Comparison of ENCODE assay signal across 8 cellular contexts in genomic region chr1:157193702-157194391, GRCh38. TPM values are rescaled to one million over a fixed set of nuclear protein-coding genes. Genes with fewer than 3 reads are reported as not detected.
DNase-seq lines count a peak whose midpoint lies in the region; ATAC-seq and TF ChIP-seq lines count a peak whose summit lies in the region.

No MANE protein-coding gene starts in this region.

- no peak for TF ChIP-seq POLR2A in HCT116 (IDR thresholded peaks at IDR 0.05; ENCODE audit: borderline replicate concordance, extremely low read depth, insufficient read depth, insufficient read length)

- H3K27ac Mint-ChIP-seq in CD14-positive monocyte (peak overlapping the region in 1 of 7 donors; percentile 50), neural crest cell (ENCODE audit: unreplicated experiment) (no peak overlapping the region)

- no peak overlapping the region for H3K9ac ChIP-seq in HCT116 (ENCODE audit: low read length)

- ATAC-seq in HCT116: peak; percentile 75
- peak; percentile 24 for ATAC-seq in esophagus mucosa
- peak; percentile 39 for ATAC-seq in upper lobe of right lung
- no peak for ATAC-seq in GM18502 (IDR thresholded peaks at IDR 0.05; ENCODE audit: poor library complexity, unreplicated experiment)

- no peaks in the 10 kb centered on the region for H3K9me2 ChIP-seq in HCT116 (ENCODE audit: insufficient read depth)

- RAD21 ChIA-PET in HCT116 (lab: Charles Lee; ENCODE audit: low non-redundant PET in 1 of 2, low total read pairs in 2 of 2, uncharacterized antibody in 2 of 2, unreplicated experiment in 2 of 2): no interaction called here

- H3K4me2 ChIP-seq in HCT116 (ENCODE audit: low read length): peak overlapping the region; percentile 29; the same call in 1 of the 2 replicates

- H3K4me1 ChIP-seq in HCT116 (ENCODE audit: control insufficient read depth in 1 of 2, insufficient read depth in 2 of 2, low read length in 2 of 2): peaks cover 0 to 5% of the 10 kb centered on the region in 2 experiments; a peak in 1 of 4 replicates
- H3K4me1 ChIP-seq in upper lobe of right lung: no peaks in the 10 kb centered on the region

- POLR2A ChIA-PET in HCT116 (lab: Charles Lee): no interaction called here

- H3K4me3 ChIP-seq in HCT116 (replicated peaks in 1 of 2; ENCODE audit: low read depth in 1 of 2, low read length in 2 of 2) (no peak overlapping the region), upper lobe of right lung (no peak overlapping the region)

- peak overlapping the region in 1 of 2 donors; percentile 69 for H3K4me3 Mint-ChIP-seq in CD14-positive monocyte
- H3K4me3 Mint-ChIP-seq in neural crest cell: no peak overlapping the region

- H3K27me3 ChIP-seq in HCT116 (ENCODE audit: insufficient read depth, low read length): no peaks in the 10 kb centered on the region
- H3K27me3 ChIP-seq in upper lobe of right lung: peaks cover 25% of the 10 kb centered on the region

- H3K9me3 ChIP-seq in HCT116 (ENCODE audit: control insufficient read depth in 1 of 2, insufficient read depth in 1 of 2, low read depth in 1 of 2, low read length in 2 of 2): no peaks in the 10 kb centered on the region
- no peaks in the 10 kb centered on the region for H3K9me3 ChIP-seq in upper lobe of right lung

- H3K4me1 Mint-ChIP-seq in CD14-positive monocyte: peaks cover 6% of the 10 kb centered on the region
- H3K4me1 Mint-ChIP-seq in neural crest cell: peaks cover 3% of the 10 kb centered on the region

- H4K20me1 ChIP-seq in HCT116 (ENCODE audit: insufficient read depth): no peaks in the 10 kb centered on the region

- H3K79me2 ChIP-seq in HCT116 (ENCODE audit: insufficient read depth, low read length): no peaks in the 10 kb centered on the region

- H3K9me3 Mint-ChIP-seq in CD14-positive monocyte (peaks cover 0 to 3% (median 0%) of the 10 kb centered on the region in 7 donors), neural crest cell (no peaks in the 10 kb centered on the region)

- CTCF ChIA-PET in HCT116 (lab: Charles Lee): interaction anchor here (0.8 to 1.4 kb wide), 3 partner anchors 9 to 312 kb away, joined by 3 to 4 read pairs (median 4); no protein-coding TSS in a partner anchor

- DNase-seq in CD14-positive monocyte (ENCODE audit: low spot score) (no peak), HCT116 (ENCODE audit: low read depth, low spot score) (peak; percentile 57), NCI-H526 (lab: John Stamatoyannopoulos, UW) (peak; percentile 74 to 95), neural crest cell (ENCODE audit: low read depth, low spot score) (peak; percentile 89), upper lobe of right lung (peak; percentile 82)
- peak; percentile 73 to 81 for DNase-seq in activated CD4-positive, alpha-beta T cell treated with anti-CD3 and anti-CD28 coated beads, Interleukin-2, amount 50 U/mL, for 48 hours

- peak; percentile 73 for TF ChIP-seq CTCF in CD14-positive monocyte (IDR thresholded peaks at IDR 0.05)
- peak; percentile 67 to 84 (median 75); a peak in 5 of 6 replicates for TF ChIP-seq CTCF in HCT116 (IDR thresholded peaks at IDR 0.05 in 2 of 3, conservative IDR thresholded peaks at IDR 0.05 in 1 of 3; ENCODE audit: borderline replicate concordance in 1 of 3, insufficient read depth in 1 of 3, low read depth in 2 of 3, low read length in 2 of 3)
- TF ChIP-seq CTCF in neural crest cell (conservative IDR thresholded peaks at IDR 0.05): peak; percentile 84
- TF ChIP-seq CTCF in upper lobe of right lung (IDR thresholded peaks at IDR 0.05): peak; percentile 65

- H2AFZ ChIP-seq in HCT116 (ENCODE audit: low read depth, low read length, poor library complexity, severe bottlenecking): peak overlapping the region; percentile 37

- TF ChIP-seq RAD21 in HCT116 (IDR thresholded peaks at IDR 0.05; ENCODE audit: low read depth): peak; percentile 62

- H3K36me3 ChIP-seq in HCT116 (ENCODE audit: control insufficient read depth in 1 of 2, insufficient read depth in 2 of 2, low read length in 2 of 2): no peaks in the 10 kb centered on the region
- H3K36me3 ChIP-seq in upper lobe of right lung: no peaks in the 10 kb centered on the region

- H3K27me3 Mint-ChIP-seq in CD14-positive monocyte (ENCODE audit: low read depth in 3 of 3): peaks cover 27 to 44% (median 29%) of the 10 kb centered on the region in 3 donors
- peaks cover 6% of the 10 kb centered on the region for H3K27me3 Mint-ChIP-seq in neural crest cell (ENCODE audit: low read depth)

- H3K36me3 Mint-ChIP-seq in CD14-positive monocyte (peaks cover 0 to 1% of the 10 kb centered on the region in 2 donors), neural crest cell (ENCODE audit: low read depth) (no peaks in the 10 kb centered on the region)

- no TSS peak for BruUV-seq in HCT116 (replicated peaks; lab: Mats Ljungman, UMichigan)

- intact Hi-C loops in CD14-positive monocyte (cut with micrococcal nuclease): loop anchor here (2.0 to 10.0 kb wide), 2 partner anchors 171 to 295 kb away; no protein-coding TSS in a partner anchor
- intact Hi-C loops in HCT116 (cut with micrococcal nuclease): loop anchor here (1.0 to 10.0 kb wide), 4 partner anchors 183 to 931 kb away; a partner anchor contains a TSS
- intact Hi-C loops in upper lobe of right lung (cut with DNase I): no loop called here

- H3K27ac ChIP-seq in HCT116 (ENCODE audit: low read depth, low read length) (no peak overlapping the region), upper lobe of right lung (no peak overlapping the region)

TF ChIP-seq in HCT116, 20 proteins besides CTCF, POLR2A, EP300 and RAD21:
- no peak for TF ChIP-seq EZH2 (IDR thresholded peaks at IDR 0.05)
- no peak for TF ChIP-seq JUND (IDR thresholded peaks at IDR 0.05)
- TF ChIP-seq ZBTB33 (IDR thresholded peaks at IDR 0.05; ENCODE audit: extremely low read depth, insufficient replicate concordance, low read length): no peak
- no peak for TF ChIP-seq ELF1 (IDR thresholded peaks at IDR 0.05; ENCODE audit: borderline replicate concordance, low read depth)
- TF ChIP-seq EZH2phosphoT487 (IDR thresholded peaks at IDR 0.05; ENCODE audit: borderline replicate concordance): no peak
- no peak for TF ChIP-seq SP1 (IDR thresholded peaks at IDR 0.05; ENCODE audit: low read depth)
- no peak for TF ChIP-seq CEBPB (IDR thresholded peaks at IDR 0.05; ENCODE audit: low read depth)

RNA-seq across cellular contexts. Expression of gene ETV3, which starts 55.7 kb away (rescaled TPM):
- 1 to 10 TPM; 4.8 to 6.3 TPM for polyA plus RNA-seq in CD14-positive monocyte
- total RNA-seq in HCT116 (2021; ENCODE audit: unreplicated experiment) (21.2 TPM), esophagus mucosa (40.7 TPM), neural crest cell (29.0 and 29.7 TPM in 2 replicates), upper lobe of right lung (39.2 TPM)
- polyA plus RNA-seq in HCT116 (2012): 10.0 and 11.0 TPM in 2 replicates
